8 cellular contexts compared by ENCODE assay signal in genomic region chr16:2046889-2047329, GRCh38. TPM values are rescaled to one million over a fixed set of nuclear protein-coding genes. Genes with fewer than 3 reads are reported as not detected.
DNase-seq lines count a peak whose midpoint lies in the region; ATAC-seq and TF ChIP-seq lines count a peak whose summit lies in the region.

No MANE protein-coding gene starts in this region.

- TF ChIP-seq CTCF in IMR-90 (conservative IDR thresholded peaks at IDR 0.05; ENCODE audit: low read depth, low read length) (0 out of 2 replicates have a peak, but pooled peaks have one; percentile 9), choroid plexus epithelial cell (conservative IDR thresholded peaks at IDR 0.05; ENCODE audit: low read depth, low read length) (no peak), nephron progenitor cell (IDR thresholded peaks at IDR 0.05) (no peak)

- no peaks in the 10 kb centered on the region for H3K27me3 ChIP-seq in CD4-positive, alpha-beta memory T cell (ENCODE audit: insufficient read depth, low read length)
- H3K27me3 ChIP-seq in IMR-90 (ENCODE audit: control insufficient read depth, insufficient read depth, low read length) = no peaks in the 10 kb centered on the region

- peak overlapping the region; percentile 58 for H2AK5ac ChIP-seq in IMR-90 (ENCODE audit: low read depth, low read length)

- intact Hi-C loops in CD4-positive, alpha-beta memory T cell (cut with micrococcal nuclease) = loop anchor here (1.0 to 5.0 kb wide), 6 partner anchors 24 to 413 kb away; partner anchors contain the start of genes RNPS1, TEDC2, TRAF7 and ZNF598
- intact Hi-C loops in IMR-90 (cut with micrococcal nuclease) = loop anchor here (1.0 kb wide), 1 partner anchor 24 kb away; no protein-coding TSS in a partner anchor

- H3K9me3 Mint-ChIP-seq in CD4-positive, alpha-beta memory T cell = no peaks in the 10 kb centered on the region
- H3K9me3 Mint-ChIP-seq in nephron progenitor cell = no peaks in the 10 kb centered on the region

- WGBS in IMR-90 (ENCODE audit: extremely low coverage in 2 of 2, insufficient read length in 1 of 2), 2 experiments = 12% methylated on average over 5 of the region's 8 CpGs; no CpG with 5 or more reads in 1 of the 2 experiments

- no peak for TF ChIP-seq POLR2A in IMR-90 (IDR thresholded peaks at IDR 0.05; ENCODE audit: low read depth, low read length)

- H3K36me3 ChIP-seq in CD4-positive, alpha-beta memory T cell (ENCODE audit: insufficient read depth, low read length) = peaks cover 4% of the 10 kb centered on the region
- H3K36me3 ChIP-seq in IMR-90 (ENCODE audit: control insufficient read depth, insufficient read depth, low read length) = peaks cover 16% of the 10 kb centered on the region

- dilution Hi-C loops in IMR-90 (cut with HindIII; ENCODE audit: low sequenced_read_pairs, unreplicated experiment) = no loop called here

- H3K36me3 Mint-ChIP-seq in CD4-positive, alpha-beta memory T cell = peaks cover 0 to 10% of the 10 kb centered on the region in 2 donors
- H3K36me3 Mint-ChIP-seq in nephron progenitor cell (ENCODE audit: low read depth) = peaks cover 13% of the 10 kb centered on the region

- peak overlapping the region; percentile 80 for H3K4ac ChIP-seq in IMR-90 (ENCODE audit: low read depth, low read length)

- in situ Hi-C loops in IMR-90 (cut with MboI; ENCODE audit: low sequenced_read_pairs) = no loop called here

- H2AFZ ChIP-seq in IMR-90 (replicated peaks; ENCODE audit: low read length, poor library complexity) = peak overlapping the region; percentile 93

- peak overlapping the region; percentile 15 to 71; a peak in 2 of 4 replicates for H4K8ac ChIP-seq in IMR-90 (ENCODE audit: low read depth in 2 of 2, low read length in 2 of 2)

- peaks cover 10% of the 10 kb centered on the region for H3K9me1 ChIP-seq in IMR-90 (ENCODE audit: insufficient read depth, low read length)

- H2BK15ac ChIP-seq in IMR-90 (ENCODE audit: low read depth, low read length) = no peak overlapping the region

- POLR2A ChIA-PET in CD4-positive, alpha-beta memory T cell (lab: Charles Lee; ENCODE audit: partially characterized antibody) = interaction anchor here (1.1 to 3.5 kb wide), 6 partner anchors 19 to 108 kb away, joined by 3 to 38 read pairs (median 5); partner anchors contain the start of genes RPS2 and TRAF7
- POLR2A ChIA-PET in IMR-90 (lab: Charles Lee; ENCODE audit: unreplicated experiment) = interaction anchor here (0.6 kb wide), 1 partner anchor 82 kb away, joined by 3 read pairs; no protein-coding TSS in a partner anchor

- peaks cover 24% of the 10 kb centered on the region for H3K4me1 ChIP-seq in CD4-positive, alpha-beta memory T cell (ENCODE audit: insufficient read depth, low read length)
- H3K4me1 ChIP-seq in IMR-90 (ENCODE audit: control insufficient read depth, insufficient read depth, low read length) = peaks cover 13% of the 10 kb centered on the region

- peak overlapping the region; percentile 33 for H3K9ac ChIP-seq in IMR-90 (ENCODE audit: low read depth, low read length)

- H2BK5ac ChIP-seq in IMR-90 (ENCODE audit: low read depth, low read length, poor library complexity, severe bottlenecking) = peak overlapping the region; percentile 60

- H3K56ac ChIP-seq in IMR-90 (ENCODE audit: extremely low read depth, insufficient read depth, low read length) = peak overlapping the region; percentile 28; the same call in 1 of the 2 replicates

- no peak for DNase-seq in CD4-positive, alpha-beta memory T cell
- DNase-seq in IMR-90 = no peak
- DNase-seq in choroid plexus epithelial cell (ENCODE audit: low read depth) = no peak
- DNase-seq in nephron progenitor cell = no peak
- DNase-seq in stimulated activated CD4-positive, alpha-beta T cell treated with anti-CD3 and anti-CD28 coated beads, Interleukin-1b, Interleukin-23, amount 100 ng/mL, for 48 hours = no peak

- H3K79me1 ChIP-seq in IMR-90 (ENCODE audit: low read depth in 1 of 2, low read length in 2 of 2) = peaks cover 21 to 51% of the 10 kb centered on the region in 2 experiments

- peak overlapping the region; percentile 73 for H3K27ac ChIP-seq in CD4-positive, alpha-beta memory T cell (ENCODE audit: low read depth, low read length)
- H3K27ac ChIP-seq in IMR-90 (ENCODE audit: insufficient read depth, low read length) = peak overlapping the region; percentile 33

- ATAC-seq in IMR-90 (ENCODE audit: low read depth) (no peak; the same call in 1 of the 2 replicates), GM19467 (IDR thresholded peaks at IDR 0.05; ENCODE audit: unreplicated experiment) (no peak), GM21515 (IDR thresholded peaks at IDR 0.05; ENCODE audit: unreplicated experiment) (no peak), HG02610 (IDR thresholded peaks at IDR 0.05; ENCODE audit: unreplicated experiment) (no peak)

- H2BK20ac ChIP-seq in IMR-90 (ENCODE audit: low read depth, low read length) = no peak overlapping the region

- H3K4me3 Mint-ChIP-seq in CD4-positive, alpha-beta memory T cell = peak overlapping the region; percentile 91 to 96 (median 93)
- peak overlapping the region; percentile 92 for H3K4me3 Mint-ChIP-seq in nephron progenitor cell

- H3K27ac Mint-ChIP-seq in CD4-positive, alpha-beta memory T cell = peak overlapping the region in 6 of 7 donors; percentile 58 to 91 (median 78)
- no peak overlapping the region for H3K27ac Mint-ChIP-seq in nephron progenitor cell

- peak overlapping the region; percentile 31; the same call in 1 of the 2 replicates for H4K5ac ChIP-seq in IMR-90 (ENCODE audit: low read depth, low read length)

- no peaks in the 10 kb centered on the region; the same call in none of the 2 replicates for H4K20me1 ChIP-seq in IMR-90 (ENCODE audit: insufficient read depth, low read length)

- H2AK9ac ChIP-seq in IMR-90 (replicated peaks; ENCODE audit: low read depth, low read length, poor library complexity) = peak overlapping the region; percentile 93

- H3K23ac ChIP-seq in IMR-90 (ENCODE audit: low read depth, low read length) = peak overlapping the region; percentile 45; the same call in 1 of the 2 replicates

- H3K4me3 ChIP-seq in CD4-positive, alpha-beta memory T cell (ENCODE audit: low read length in 2 of 2) = peak overlapping the region; percentile 57 to 82
- peak overlapping the region; percentile 67 for H3K4me3 ChIP-seq in IMR-90 (ENCODE audit: insufficient read depth, low read depth, low read length)
- H3K4me3 ChIP-seq in choroid plexus epithelial cell (ENCODE audit: low read depth, low read length) = peak overlapping the region; percentile 80

- peak overlapping the region; percentile 47; the same call in 1 of the 2 replicates for H2BK120ac ChIP-seq in IMR-90 (ENCODE audit: low read depth, low read length)

- no peaks in the 10 kb centered on the region for H3K9me3 ChIP-seq in CD4-positive, alpha-beta memory T cell (ENCODE audit: control insufficient read depth in 1 of 2, low read length in 2 of 2)
- no peaks in the 10 kb centered on the region for H3K9me3 ChIP-seq in IMR-90 (ENCODE audit: control insufficient read depth, insufficient read depth, low read length)

- H4K91ac ChIP-seq in IMR-90 (ENCODE audit: insufficient read depth, low read depth, low read length) = peak overlapping the region; percentile 63

- H3K27me3 Mint-ChIP-seq in CD4-positive, alpha-beta memory T cell = no peaks in the 10 kb centered on the region
- peaks cover 3% of the 10 kb centered on the region for H3K27me3 Mint-ChIP-seq in nephron progenitor cell (ENCODE audit: low read depth, poor library complexity)

- no peak for TF ChIP-seq RAD21 in IMR-90 (IDR thresholded peaks at IDR 0.05; ENCODE audit: low read length)

- no TSS peak for BruUV-seq in IMR-90 (replicated peaks; lab: Mats Ljungman, UMichigan)

- H3K14ac ChIP-seq in IMR-90 (replicated peaks; ENCODE audit: low read depth, low read length) = peak overlapping the region; percentile 10

- no peak overlapping the region for H3K18ac ChIP-seq in IMR-90 (ENCODE audit: low read depth, low read length)

- peaks cover 11 to 27% (median 17%) of the 10 kb centered on the region in 4 donors for H3K4me1 Mint-ChIP-seq in CD4-positive, alpha-beta memory T cell
- peaks cover 32% of the 10 kb centered on the region for H3K4me1 Mint-ChIP-seq in nephron progenitor cell

- peak overlapping the region; percentile 61 for H3K4me2 ChIP-seq in IMR-90 (ENCODE audit: low read depth, low read length)

- CTCF ChIA-PET in CD4-positive, alpha-beta memory T cell (lab: Charles Lee; ENCODE audit: partially characterized antibody) = interaction anchor here (1.2 to 1.5 kb wide), 2 partner anchors 93 to 94 kb away, joined by 4 to 11 read pairs; no protein-coding TSS in a partner anchor
- CTCF ChIA-PET in IMR-90 (lab: Yijun Ruan, JAX) = interaction anchor here (1.0 kb wide), 1 partner anchor 24 kb away, joined by 4 read pairs; no protein-coding TSS in a partner anchor

RNA-seq across cellular contexts. Expression of gene NTHL1, which starts 0.7 kb away (rescaled TPM):
- 10 to 100 TPM in 1 of 2 experiments, 1 to 10 TPM in 1; 9.3 to 12.0 TPM for total RNA-seq in CD4-positive, alpha-beta memory T cell
- polyA plus RNA-seq in CD4-positive, alpha-beta memory T cell = 10 to 100 TPM; 13.5 to 20.1 TPM
- total RNA-seq in IMR-90 (2012; rRNA removed) = 22.8 and 28.1 TPM in 2 replicates
- 28.0 and 33.3 TPM in 2 replicates for polyA plus RNA-seq in IMR-90 (2012; rRNA removed)
- 46.3 and 54.8 TPM in 2 replicates for polyA plus RNA-seq in IMR-90 (2012; cell fraction: cytosol; rRNA removed)
- polyA plus RNA-seq in IMR-90 (2012; cell fraction: nucleus; rRNA removed; ENCODE audit: low replicate concordance) = 20.6 and 53.2 TPM in 2 replicates

RNA-seq across cellular contexts. Expression of gene TSC2, which starts 0.9 kb away (rescaled TPM):
- total RNA-seq in CD4-positive, alpha-beta memory T cell = 100 to 1,000 TPM; 157 to 177 TPM
- 10 to 100 TPM; 20.7 to 50.8 TPM for polyA plus RNA-seq in CD4-positive, alpha-beta memory T cell
- 22.8 and 31.4 TPM in 2 replicates for total RNA-seq in IMR-90 (2012; rRNA removed)
- 88.6 and 95.9 TPM in 2 replicates for polyA plus RNA-seq in IMR-90 (2012; rRNA removed)
- polyA plus RNA-seq in IMR-90 (2012; cell fraction: cytosol; rRNA removed) = 51.7 and 66.3 TPM in 2 replicates
- 202 and 503 TPM in 2 replicates for polyA plus RNA-seq in IMR-90 (2012; cell fraction: nucleus; rRNA removed; ENCODE audit: low replicate concordance)

RNA-seq across cellular contexts. Expression of gene NHERF2, which starts 20.2 kb away (rescaled TPM):
- total RNA-seq in CD4-positive, alpha-beta memory T cell = 1 to 10 TPM; 1.7 to 2.1 TPM
- under 1 TPM; 0.16 to 0.40 TPM for polyA plus RNA-seq in CD4-positive, alpha-beta memory T cell
- total RNA-seq in IMR-90 (2012; rRNA removed) = 18.6 and 20.8 TPM in 2 replicates
- polyA plus RNA-seq in IMR-90 (2012; rRNA removed) = 77.8 and 96.6 TPM in 2 replicates
- 98.1 and 126 TPM in 2 replicates for polyA plus RNA-seq in IMR-90 (2012; cell fraction: cytosol; rRNA removed)
- polyA plus RNA-seq in IMR-90 (2012; cell fraction: nucleus; rRNA removed; ENCODE audit: low replicate concordance) = 54.5 and 134 TPM in 2 replicates

RNA-seq across cellular contexts. Expression of gene NPW, which starts 27.3 kb away (rescaled TPM):
- not detected for total RNA-seq in CD4-positive, alpha-beta memory T cell
- not detected for polyA plus RNA-seq in CD4-positive, alpha-beta memory T cell
- total RNA-seq in IMR-90 (2012; rRNA removed) = 0.18 TPM in 1 of 2 replicates, not detected in the other
- 2.0 and 3.7 TPM in 2 replicates for polyA plus RNA-seq in IMR-90 (2012; rRNA removed)
- 6.1 and 9.0 TPM in 2 replicates for polyA plus RNA-seq in IMR-90 (2012; cell fraction: cytosol; rRNA removed)
- 2.5 and 7.1 TPM in 2 replicates for polyA plus RNA-seq in IMR-90 (2012; cell fraction: nucleus; rRNA removed; ENCODE audit: low replicate concordance)

RNA-seq across cellular contexts. Expression of gene ZNF598, which starts 37.3 kb away (rescaled TPM):
- total RNA-seq in CD4-positive, alpha-beta memory T cell = 10 to 100 TPM; 48.5 to 49.8 TPM
- polyA plus RNA-seq in CD4-positive, alpha-beta memory T cell = 10 to 100 TPM in 1 of 2 donors, 1 to 10 TPM in 1; 3.1 to 10.0 TPM
- 3.4 and 4.4 TPM in 2 replicates for total RNA-seq in IMR-90 (2012; rRNA removed)
- 36.4 and 40.6 TPM in 2 replicates for polyA plus RNA-seq in IMR-90 (2012; rRNA removed)
- 23.6 and 37.3 TPM in 2 replicates for polyA plus RNA-seq in IMR-90 (2012; cell fraction: cytosol; rRNA removed)
- 98.8 and 225 TPM in 2 replicates for polyA plus RNA-seq in IMR-90 (2012; cell fraction: nucleus; rRNA removed; ENCODE audit: low replicate concordance)
